20 cellular contexts compared by ENCODE assay signal in the genomic region with DNA sequence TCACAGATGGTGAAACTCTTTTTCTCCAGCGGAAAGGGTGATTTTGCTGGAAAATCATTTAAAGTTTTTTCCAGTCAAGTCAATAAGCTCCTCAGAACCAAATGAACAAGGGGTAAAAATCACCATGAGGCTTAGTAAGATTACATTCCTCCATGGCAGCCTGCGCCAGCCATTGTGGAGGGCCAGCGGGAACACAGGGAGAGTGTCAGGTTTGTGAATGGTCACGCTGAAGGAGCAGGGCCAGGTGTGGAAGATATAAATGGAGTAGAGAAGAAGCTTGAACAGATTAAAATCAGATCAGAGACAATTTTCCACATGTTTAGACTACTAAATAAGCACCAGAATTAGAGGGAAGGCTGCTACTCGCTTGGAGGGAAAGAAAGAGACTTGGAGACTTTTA.
DNase-seq lines count a peak whose midpoint lies in the region; ATAC-seq and TF ChIP-seq lines count a peak whose summit lies in the region.
"Had no signal": no experiment of that assay in that cellular context is flagged by ENCODE, and none has a peak within 500 bp of the region (broad histone marks: within the 10 kb centered on the region; RNA-seq: fewer than 3 reads in every experiment).

No MANE protein-coding gene starts in this region.

- no peaks in the 10 kb centered on the region for H3K79me2 ChIP-seq in MM.1S (ENCODE audit: low read length)

- H3F3A ChIP-seq in MM.1S (ENCODE audit: insufficient read depth, low read length) = no peaks in the 10 kb centered on the region

- peaks cover 42% of the 10 kb centered on the region for H3K36me3 Mint-ChIP-seq in natural killer cell treated with Interleukin-12 subunit alpha and Interleukin-12 subunit beta and Interleukin-15 and Interleukin-18, amount 100 ng/mL, for 72 hours
- peaks cover 9% of the 10 kb centered on the region for H3K36me3 Mint-ChIP-seq in natural killer cell

- H3K27me3 ChIP-seq in RWPE2 (ENCODE audit: insufficient read depth, poor library complexity, severe bottlenecking) = no peaks in the 10 kb centered on the region
- no peaks in the 10 kb centered on the region for H3K27me3 ChIP-seq in subcutaneous abdominal adipose tissue (ENCODE audit: control insufficient read depth in 5 of 5, insufficient read depth in 4 of 5, low read length in 5 of 5)
- H3K27me3 ChIP-seq in MM.1S (replicated peaks; ENCODE audit: insufficient read depth, low read length) = no peaks in the 10 kb centered on the region
- H3K27me3 ChIP-seq in esophagus muscularis mucosa = no peaks in the 10 kb centered on the region
- H3K27me3 ChIP-seq: BE2C had no signal

- H3K9me3 ChIP-seq in RWPE2 (ENCODE audit: severe bottlenecking) = peaks cover 6% of the 10 kb centered on the region
- H3K9me3 ChIP-seq in subcutaneous abdominal adipose tissue (ENCODE audit: control insufficient read depth in 5 of 5, low read length in 5 of 5) = peaks cover 0 to 9% (median 6%) of the 10 kb centered on the region in 5 donors
- no peaks in the 10 kb centered on the region; the same call in 1 of the 2 replicates for H3K9me3 ChIP-seq in MM.1S (replicated peaks; ENCODE audit: insufficient read depth, low read length)
- H3K9me3 ChIP-seq in esophagus muscularis mucosa = peaks cover 0 to 8% (median 2%) of the 10 kb centered on the region in 4 donors
- H3K9me3 ChIP-seq: BE2C had no signal

- no peak overlapping the region for H3K4me2 ChIP-seq in MM.1S (ENCODE audit: low read depth, low read length)
- H3K4me2 ChIP-seq: GM23338 had no signal

- H3K36me3 ChIP-seq in RWPE2 (ENCODE audit: low read depth) (no peaks in the 10 kb centered on the region), subcutaneous abdominal adipose tissue (ENCODE audit: control insufficient read depth in 5 of 5, insufficient read depth in 5 of 5, low read length in 5 of 5) (no peaks in the 10 kb centered on the region), MM.1S (replicated peaks; ENCODE audit: insufficient read depth, low read length) (no peaks in the 10 kb centered on the region), esophagus muscularis mucosa (no peaks in the 10 kb centered on the region)
- H3K36me3 ChIP-seq: BE2C had no signal

- DNase-seq in natural killer cell treated with Interleukin-12 subunit alpha and Interleukin-12 subunit beta and Interleukin-15 and Interleukin-18, amount 100 ng/mL, for 72 hours (ENCODE audit: low spot score) = no peak
- DNase-seq in natural killer cell (no peak), RWPE2 (ENCODE audit: low spot score) (no peak), epithelial cell of prostate (ENCODE audit: low read depth, low spot score) (no peak), NCI-H1694 treated with DMSO at 0.1 percent for 48 hours (lab: John Stamatoyannopoulos, UW) (no peak), MM.1S (no peak), esophagus muscularis mucosa (ENCODE audit: extremely low spot score) (no peak)
- DNase-seq: BE2C; C1 segment of cervical spinal cord; CD4-positive, CD25-positive, alpha-beta regulatory T cell; CD8-positive, alpha-beta memory T cell; COR-L47; DMS 273 treated with DMSO at 0.1 percent for 48 hours; DMS53; DND-41; EL; HCEC 1CT had no signal

- H4K20me1 ChIP-seq in MM.1S (ENCODE audit: insufficient read depth, low read length) = no peaks in the 10 kb centered on the region

- TF ChIP-seq EP300 in esophagus muscularis mucosa (IDR thresholded peaks at IDR 0.05) = no peak

- H3K4me3 Mint-ChIP-seq in natural killer cell treated with Interleukin-12 subunit alpha and Interleukin-12 subunit beta and Interleukin-15 and Interleukin-18, amount 100 ng/mL, for 72 hours = peak overlapping the region; percentile 60
- H3K4me3 Mint-ChIP-seq in natural killer cell = no peak overlapping the region
- H3K4me3 Mint-ChIP-seq: CD4-positive, CD25-positive, alpha-beta regulatory T cell; CD8-positive, alpha-beta memory T cell; GM23338 had no signal

- WGBS in esophagus muscularis mucosa = 91% methylated on average over 5 of the region's 5 CpGs

- intact Hi-C loops in natural killer cell (cut with micrococcal nuclease) (loop anchor here (10.0 kb wide), 1 partner anchor 630 kb away; no protein-coding TSS in a partner anchor), esophagus muscularis mucosa (cut with DNase I) (no loop called here)

- no peak for TF ChIP-seq POLR2A in esophagus muscularis mucosa (IDR thresholded peaks at IDR 0.05; ENCODE audit: low read depth)

- H3K27me3 Mint-ChIP-seq in natural killer cell treated with Interleukin-12 subunit alpha and Interleukin-12 subunit beta and Interleukin-15 and Interleukin-18, amount 100 ng/mL, for 72 hours = no peaks in the 10 kb centered on the region
- no peaks in the 10 kb centered on the region for H3K27me3 Mint-ChIP-seq in natural killer cell (ENCODE audit: low read depth in 2 of 2)
- H3K27me3 Mint-ChIP-seq: CD4-positive, CD25-positive, alpha-beta regulatory T cell; CD8-positive, alpha-beta memory T cell had no signal

- no peak overlapping the region for H2AFZ ChIP-seq in MM.1S (ENCODE audit: low read length)
- H2AFZ ChIP-seq: GM23338 had no signal

- no peak overlapping the region for H3K4me3 ChIP-seq in RWPE2 (ENCODE audit: severe bottlenecking)
- no peak overlapping the region for H3K4me3 ChIP-seq in subcutaneous abdominal adipose tissue (ENCODE audit: low read depth in 1 of 5, low read length in 5 of 5)
- no peak overlapping the region for H3K4me3 ChIP-seq in MM.1S (ENCODE audit: low read length)
- H3K4me3 ChIP-seq in esophagus muscularis mucosa = no peak overlapping the region
- H3K4me3 ChIP-seq: GM12878, GM23338 had no signal

- H3K27ac ChIP-seq in RWPE2 (ENCODE audit: poor library complexity, severe bottlenecking) = peak overlapping the region; percentile 49
- peak overlapping the region; percentile 66 for H3K27ac ChIP-seq in epithelial cell of prostate
- peak overlapping the region; percentile 45 for H3K27ac ChIP-seq in subcutaneous abdominal adipose tissue (ENCODE audit: low read depth, low read length)
- no peak overlapping the region for H3K27ac ChIP-seq in MM.1S (ENCODE audit: low read length)
- no peak overlapping the region for H3K27ac ChIP-seq in esophagus muscularis mucosa (replicated peaks in 1 of 4)

- peaks cover 21% of the 10 kb centered on the region for H3K4me1 ChIP-seq in RWPE2 (ENCODE audit: insufficient read depth, poor library complexity, severe bottlenecking)
- peaks cover 3 to 38% (median 25%) of the 10 kb centered on the region in 5 donors for H3K4me1 ChIP-seq in subcutaneous abdominal adipose tissue (ENCODE audit: control insufficient read depth in 5 of 5, insufficient read depth in 5 of 5, low read length in 5 of 5)
- H3K4me1 ChIP-seq in MM.1S (ENCODE audit: low read length) = no peaks in the 10 kb centered on the region
- peaks cover 12 to 20% (median 18%) of the 10 kb centered on the region in 4 donors for H3K4me1 ChIP-seq in esophagus muscularis mucosa
- H3K4me1 ChIP-seq: BE2C had no signal

- peak overlapping the region; percentile 83 to 95 for H3K27ac Mint-ChIP-seq in natural killer cell treated with Interleukin-12 subunit alpha and Interleukin-12 subunit beta and Interleukin-15 and Interleukin-18, amount 100 ng/mL, for 72 hours
- no peak overlapping the region for H3K27ac Mint-ChIP-seq in natural killer cell
- H3K27ac Mint-ChIP-seq: GM23338 had no signal

- H3K4me1 Mint-ChIP-seq in natural killer cell treated with Interleukin-12 subunit alpha and Interleukin-12 subunit beta and Interleukin-15 and Interleukin-18, amount 100 ng/mL, for 72 hours (ENCODE audit: low read depth in 2 of 2) = peaks cover 45 to 56% of the 10 kb centered on the region in 2 donors
- H3K4me1 Mint-ChIP-seq in natural killer cell = peaks cover 21 to 26% of the 10 kb centered on the region in 2 donors
- H3K4me1 Mint-ChIP-seq: GM23338 had no signal

- H3K9ac ChIP-seq in subcutaneous abdominal adipose tissue (ENCODE audit: low read length in 5 of 5) (no peak overlapping the region), MM.1S (ENCODE audit: low read length) (no peak overlapping the region)

- no peak for ATAC-seq in natural killer cell treated with Interleukin-12 subunit alpha and Interleukin-12 subunit beta and Interleukin-15 and Interleukin-18, amount 100 ng/mL, for 72 hours
- ATAC-seq in natural killer cell = no peak
- ATAC-seq in RWPE2 (ENCODE audit: low read depth) = no peak
- ATAC-seq: GM12878, GM23338 had no signal

- H3K9me3 Mint-ChIP-seq in natural killer cell treated with Interleukin-12 subunit alpha and Interleukin-12 subunit beta and Interleukin-15 and Interleukin-18, amount 100 ng/mL, for 72 hours = peaks cover 8% of the 10 kb centered on the region
- H3K9me3 Mint-ChIP-seq in natural killer cell = no peaks in the 10 kb centered on the region

- no peaks in the 10 kb centered on the region for H3K9me2 ChIP-seq in MM.1S (replicated peaks; ENCODE audit: insufficient read depth, low read length)

- TF ChIP-seq CTCF in natural killer cell (IDR thresholded peaks at IDR 0.05) (no peak), RWPE2 (IDR thresholded peaks at IDR 0.05; ENCODE audit: poor library complexity, severe bottlenecking) (no peak), MM.1S (IDR thresholded peaks at IDR 0.05; ENCODE audit: low read length) (no peak), esophagus muscularis mucosa (IDR thresholded peaks at IDR 0.05) (no peak)

Comparison
In these comparisons a context has a peak if more than half of its experiments do, and no peak if none do; other contexts are left out.
1. H3K27ac Mint-ChIP-seq: peak in natural killer cell treated with Interleukin-12 subunit alpha and Interleukin-12 subunit beta and Interleukin-15 and Interleukin-18, amount 100 ng/mL, for 72 hours (2 of 2); none in natural killer cell (0 of 2).
2. H3K27ac ChIP-seq: peak in RWPE2 (single experiment), epithelial cell of prostate (single experiment) and subcutaneous abdominal adipose tissue (single experiment); none in MM.1S (single experiment) and esophagus muscularis mucosa (0 of 4).